ENCODE assay signal across 1 cellular context in the genomic region with DNA sequence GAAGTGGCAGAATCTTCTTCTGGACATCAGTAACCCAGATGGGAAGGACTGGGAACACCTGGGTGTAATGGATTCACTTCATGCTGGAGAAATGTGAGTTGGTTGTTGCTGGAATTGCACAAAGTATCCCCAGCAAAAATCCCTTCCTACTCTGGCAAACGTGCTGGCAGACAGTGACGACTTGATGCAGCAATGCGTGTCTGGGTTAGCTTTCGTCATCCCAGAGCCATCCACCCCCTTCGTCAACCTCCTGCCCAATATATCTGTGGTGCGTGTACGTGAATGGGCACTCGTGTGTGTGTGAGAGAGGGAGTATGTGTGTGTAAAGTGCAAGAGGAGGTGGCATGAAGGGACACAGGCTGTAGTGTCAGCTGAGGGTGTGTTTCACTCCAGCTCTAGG.
TF ChIP-seq lines count a peak whose summit lies in the region.

No MANE protein-coding gene starts in this region.

TF ChIP-seq in IMR-90, 13 proteins besides CTCF, POLR2A, EP300 and RAD21:
- no peak for TF ChIP-seq RCOR1 (IDR thresholded peaks at IDR 0.05; ENCODE audit: insufficient replicate concordance, low read length)
- TF ChIP-seq BHLHE40 (IDR thresholded peaks at IDR 0.05; ENCODE audit: low read depth, low read length), result no peak
- no peak for TF ChIP-seq CHD1 (IDR thresholded peaks at IDR 0.05; ENCODE audit: low read depth, low read length)
